ENCODE assay signal across 13 cellular contexts in genomic region chr11:116557261-116557660, GRCh38.
"Had no signal": no experiment of that assay in that cellular context is flagged by ENCODE, and none has a peak within 500 bp of the region (broad histone marks: within the 10 kb centered on the region; RNA-seq: fewer than 3 reads in every experiment).

No MANE protein-coding gene starts in this region.

- H3K4me1 ChIP-seq: tibial nerve had no signal

- DNase-seq: activated CD4-positive, alpha-beta memory T cell treated with anti-CD3 and anti-CD28 coated beads, Interleukin-2, amount 10 ng/mL, durations not matched to agents 7 days and 5 days; activated naive CD4-positive, alpha-beta T cell treated with anti-CD3 and anti-CD28 coated beads, Interleukin-2, amount 50 U/mL, for 16 hours; activated T-cell treated with anti-CD3 and anti-CD28 coated beads, Interleukin-2, amount 50 U/mL, for 24 hours; endodermal cell; erythroblast; hippocampal formation; naive thymus-derived CD4-positive, alpha-beta T cell; stimulated activated CD4-positive, alpha-beta T cell treated with anti-CD3 and anti-CD28 coated beads, Interleukin-2, amount 100 ng/mL, for 48 hours; stimulated activated naive CD4-positive, alpha-beta T cell; substantia nigra; WERI-Rb-1 had no signal

- H3K36me3 ChIP-seq: tibial nerve, WERI-Rb-1 had no signal

- H3K4me3 ChIP-seq: tibial nerve had no signal

- H3K27me3 ChIP-seq: tibial nerve had no signal

- H3K27ac ChIP-seq: tibial nerve, WERI-Rb-1 had no signal

- ATAC-seq: left lobe of liver; naive thymus-derived CD4-positive, alpha-beta T cell had no signal
